17 cellular contexts compared by ENCODE assay signal in genomic region chr13:84925443-84925842, GRCh38.
DNase-seq lines count a peak whose midpoint lies in the region; ATAC-seq and TF ChIP-seq lines count a peak whose summit lies in the region.
"Had no signal": no experiment of that assay in that cellular context is flagged by ENCODE, and none has a peak within 500 bp of the region (broad histone marks: within the 10 kb centered on the region; RNA-seq: fewer than 3 reads in every experiment).

No MANE protein-coding gene starts in this region.

- CTCF ChIA-PET in Panc1 (lab: Charles Lee) = no interaction called here

- H3K4me1 ChIP-seq in Panc1 (ENCODE audit: control insufficient read depth, insufficient read depth, low read length) = no peaks in the 10 kb centered on the region

- POLR2A ChIA-PET in Panc1 (lab: Charles Lee) = no interaction called here

- DNase-seq in HCEC 1CT (peak; percentile 56), Panc1 (ENCODE audit: low read depth, low spot score) (peak; percentile 12), brain microvascular endothelial cell (peak; percentile 13), non-pigmented ciliary epithelial cell (ENCODE audit: low read depth) (peak; percentile 5), KG1 (lab: John Stamatoyannopoulos, UW) (no peak), H4 (ENCODE audit: low spot score) (no peak)
- DNase-seq in activated T-cell treated with anti-CD3 and anti-CD28 coated beads, Interleukin-2, amount 50 U/mL, for 48 hours = no peak
- DNase-seq: activated B cell treated with CpG ODN at 0.5 μM for 24 hours; activated CD4-positive, alpha-beta T cell treated with anti-CD3 and anti-CD28 coated beads, Interleukin-2, amount 50 U/mL, for 4 hours; activated CD8-positive, alpha-beta memory T cell treated with anti-CD3 and anti-CD28 coated beads, Interleukin-2, amount 50 U/mL, for 4 hours; cerebellar nuclear complex; left colon; NCI-H1092 treated with DMSO at 0.1 percent for 48 hours; NCI-H526 treated with DMSO at 0.1 percent for 48 hours had no signal

- TF ChIP-seq CTCF in Panc1 (IDR thresholded peaks at IDR 0.05) (no peak), brain microvascular endothelial cell (IDR thresholded peaks at IDR 0.05; ENCODE audit: low read depth, low read length, missing control alignments) (no peak)

- H3K27ac ChIP-seq in Panc1 (ENCODE audit: low read length) (no peak overlapping the region), brain microvascular endothelial cell (no peak overlapping the region)
- H3K27ac ChIP-seq: neutrophil had no signal

- no TSS peak for BruUV-seq in Panc1 (replicated peaks; lab: Mats Ljungman, UMichigan)

- no peaks in the 10 kb centered on the region for H3K9me3 ChIP-seq in Panc1 (ENCODE audit: control insufficient read depth, insufficient read depth, low read depth, low read length)
- H3K9me3 ChIP-seq: neutrophil had no signal

- ATAC-seq in Panc1 = no peak
- ATAC-seq: activated T-helper 17 cell treated with anti-CD3 and anti-CD28 coated beads, Interleukin-2, amount 50 U/mL, for 72 hours; HepG2; left colon had no signal

- H3K4me3 ChIP-seq in Panc1 (ENCODE audit: low read depth in 2 of 2, low read length in 2 of 2) (no peak overlapping the region), brain microvascular endothelial cell (ENCODE audit: low read depth, low read length) (no peak overlapping the region)

- no peaks in the 10 kb centered on the region for H3K36me3 ChIP-seq in Panc1 (ENCODE audit: control insufficient read depth, insufficient read depth, low read length)
- no peaks in the 10 kb centered on the region for H3K36me3 ChIP-seq in brain microvascular endothelial cell (replicated peaks)
- H3K36me3 ChIP-seq: neutrophil had no signal

- in situ Hi-C loops in Panc1 (cut with HindIII; ENCODE audit: low pct_unique_long_range_greater_than_20kb, low sequenced_read_pairs) (no loop called here), brain microvascular endothelial cell (cut with HindIII; ENCODE audit: low pct_ligation_motif_present, low sequenced_read_pairs) (no loop called here)

- intact Hi-C loops in Panc1 (cut with micrococcal nuclease; ENCODE audit: unreplicated experiment) = no loop called here

- H3K27me3 ChIP-seq in Panc1 (ENCODE audit: control insufficient read depth, insufficient read depth, low read length) = no peaks in the 10 kb centered on the region
- H3K27me3 ChIP-seq in brain microvascular endothelial cell (replicated peaks) = no peaks in the 10 kb centered on the region
- H3K27me3 ChIP-seq: neutrophil had no signal

Comparison
In these comparisons a context has a peak if more than half of its experiments do, and no peak if none do; other contexts are left out.
1. DNase-seq: peak in HCEC 1CT (single experiment), Panc1 (single experiment), brain microvascular endothelial cell (single experiment) and non-pigmented ciliary epithelial cell (single experiment); none in KG1 (single experiment), activated T-cell treated with anti-CD3 and anti-CD28 coated beads, Interleukin-2, amount 50 U/mL, for 48 hours (0 of 2) and H4 (single experiment).